ENCODE assay signal across 24 cellular contexts in genomic region chr22:38465673-38466490, GRCh38. TPM values are rescaled to one million over a fixed set of nuclear protein-coding genes. Genes with fewer than 3 reads are reported as not detected.
DNase-seq lines count a peak whose midpoint lies in the region; ATAC-seq, FAIRE-seq and TF ChIP-seq lines count a peak whose summit lies in the region.
"Had no signal": no experiment of that assay in that cellular context is flagged by ENCODE, and none has a peak within 500 bp of the region (broad histone marks: within the 10 kb centered on the region; RNA-seq: fewer than 3 reads in every experiment).

No MANE protein-coding gene starts in this region.

- CTCF ChIA-PET in HepG2 (lab: Yijun Ruan, JAX; ENCODE audit: low intra/inter-chr PET ratio, low total read pairs), result no interaction called here

- no peaks in the 10 kb centered on the region for H3K79me2 ChIP-seq in HepG2 (ENCODE audit: insufficient read depth, low read length)

- no peak for TF ChIP-seq RAD21 in HepG2 (CRISPR knock-in tag; IDR thresholded peaks at IDR 0.05)

- peaks cover 78% of the 10 kb centered on the region for H3K4me1 ChIP-seq in HepG2 (ENCODE audit: insufficient read depth, low read length)

- TF ChIP-seq EP300 in HepG2 (IDR thresholded peaks at IDR 0.05; ENCODE audit: low read depth in 2 of 2, low read length in 2 of 2) (no peak), HepG2 (CRISPR knock-in tag; IDR thresholded peaks at IDR 0.05; ENCODE audit: borderline replicate concordance) (no peak)

- no peak for ATAC-seq in Right ventricle myocardium superior (ENCODE audit: poor library complexity)
- no peak for ATAC-seq in Right ventricle myocardium inferior
- ATAC-seq in HepG2, result no peak

- DNase-seq in Right ventricle myocardium superior, result peak; percentile 17
- DNase-seq in Right ventricle myocardium inferior (ENCODE audit: missing footprints), result no peak
- DNase-seq in NCI-H524 treated with DMSO at 0.1 percent for 48 hours (lab: John Stamatoyannopoulos, UW), result peak; percentile 88
- no peak for DNase-seq in HepG2 (ENCODE audit: low spot score)
- DNase-seq in NCI-H1092 treated with DMSO at 0.1 percent for 48 hours (lab: John Stamatoyannopoulos, UW), result no peak
- no peak for DNase-seq in NCI-H345 treated with DMSO at 0.1 percent for 48 hours (lab: John Stamatoyannopoulos, UW; ENCODE audit: unreplicated experiment)
- DNase-seq in NK-92 treated with Interleukin-12 subunit alpha and Interleukin-12 subunit beta, amount 100 ng/mL, for 24 hours (lab: John Stamatoyannopoulos, UW), result no peak
- no peak for DNase-seq in NCI-H1105 (lab: John Stamatoyannopoulos, UW)
- DNase-seq: ACHN; activated T-cell treated with anti-CD3 and anti-CD28 coated beads, Interleukin-2, amount 50 U/mL, for 48 hours; CD4-positive, alpha-beta memory T cell; colonic mucosa; EL; hippocampal formation; NCI-H1417; NCI-H2227 treated with DMSO at 0.1 percent for 48 hours; retina; SJCRH30; stimulated activated naive CD4-positive, alpha-beta T cell treated with Interleukin-2 at 50 U/mL for 16 hours; T-helper 2 cell had no signal

- no peak overlapping the region for H3K4me3 ChIP-seq in HepG2 (replicated peaks in 1 of 3; ENCODE audit: insufficient read depth in 1 of 3, low read depth in 2 of 3, low read length in 3 of 3)
- H3K4me3 ChIP-seq: colonic mucosa, SJCRH30, tibial artery had no signal

- H3K9ac ChIP-seq in HepG2 (ENCODE audit: insufficient read depth, low read depth, low read length), result no peak overlapping the region

- no peak overlapping the region for H2AFZ ChIP-seq in HepG2 (ENCODE audit: low read length)

- POLR2A ChIA-PET in HepG2 (lab: Yijun Ruan, JAX), result no interaction called here

- TF ChIP-seq POLR2A in HepG2 (IDR thresholded peaks at IDR 0.05; ENCODE audit: insufficient read depth in 1 of 2, low read depth in 2 of 2, low read length in 2 of 2), result no peak

- intact Hi-C loops in Right ventricle myocardium superior (cut with DNase I), result no loop called here
- intact Hi-C loops in Right ventricle myocardium inferior (cut with DNase I), result no loop called here
- intact Hi-C loops in HepG2 (cut with micrococcal nuclease; ENCODE audit: unreplicated experiment), result no loop called here

- peaks cover 0 to 21% of the 10 kb centered on the region in 2 experiments; a peak in 3 of 5 replicates for H3K27me3 ChIP-seq in HepG2 (ENCODE audit: control insufficient read depth in 1 of 2, insufficient read depth in 2 of 2, low read length in 2 of 2)

- BruUV-seq in HepG2 (replicated peaks; lab: Mats Ljungman, UMichigan), result no TSS peak

- FAIRE-seq in HepG2 (lab: Jason Lieb, UNC), result no peak
- FAIRE-seq: keratinocyte had no signal

- no peaks in the 10 kb centered on the region for H3K9me3 ChIP-seq in HepG2 (ENCODE audit: low read length)
- H3K9me3 ChIP-seq: colonic mucosa, neutrophil, SJCRH30, tibial artery had no signal

- H4K20me1 ChIP-seq in HepG2 (ENCODE audit: insufficient read depth, low read length), result no peaks in the 10 kb centered on the region

- TF ChIP-seq CTCF in HepG2 (CRISPR knock-in tag; IDR thresholded peaks at IDR 0.05), result no peak

- H3K27ac ChIP-seq in HepG2 (ENCODE audit: extremely low read length, insufficient read depth, low read length), result no peak overlapping the region
- H3K27ac ChIP-seq: colonic mucosa, neutrophil, SJCRH30, tibial artery had no signal

- H3K4me2 ChIP-seq in HepG2 (ENCODE audit: low read depth, low read length), result peak overlapping the region; percentile 36; the same call in 1 of the 2 replicates

- H3K36me3 ChIP-seq in HepG2 (replicated peaks in 1 of 2; ENCODE audit: control insufficient read depth in 1 of 2, insufficient read depth in 2 of 2, low read length in 2 of 2), result no peaks in the 10 kb centered on the region
- H3K36me3 ChIP-seq: colonic mucosa, neutrophil, SJCRH30, tibial artery had no signal

- WGBS in HepG2 (ENCODE audit: low lambda C conversion rate), result 12% methylated on average over 5 of the region's 26 CpGs

- in situ Hi-C loops in HepG2 (cut with HindIII; ENCODE audit: extremely low pct_ligation_motif_present, low pct_unique_long_range_greater_than_20kb), result no loop called here

TF ChIP-seq in HepG2, 621 proteins besides CTCF, POLR2A, EP300 and RAD21 (continues in another document):
- peak; percentile 54 for TF ChIP-seq ZFX (CRISPR knock-in tag; IDR thresholded peaks at IDR 0.05; ENCODE audit: low read depth)

RNA-seq across cellular contexts. Expression of gene KDELR3, which starts 2.0 kb away (rescaled TPM):
- total RNA-seq in Right ventricle myocardium superior, result 3.1 TPM
- total RNA-seq in Right ventricle myocardium inferior, result 4.4 TPM
- total RNA-seq in HepG2 (2016; rRNA removed; fragmentation: Illumina TruSeq; extraction: Trizol), result 18.9 and 24.2 TPM in 2 replicates
- total RNA-seq in HepG2 (2016; cell fraction: cytosol; rRNA removed; fragmentation: Illumina TruSeq; extraction: Trizol; ENCODE audit: low read depth), result 15.4 and 17.8 TPM in 2 replicates
- 18.4 and 24.9 TPM in 2 replicates for total RNA-seq in HepG2 (2016; cell fraction: insoluble cytoplasmic fraction; rRNA removed; fragmentation: Illumina TruSeq; extraction: Trizol)
- 25.0 and 25.7 TPM in 2 replicates for total RNA-seq in HepG2 (2016; cell fraction: membrane; rRNA removed; fragmentation: Illumina TruSeq; extraction: Trizol)
- 24.1 and 25.4 TPM in 2 replicates for total RNA-seq in HepG2 (2016; cell fraction: nucleus; rRNA removed; fragmentation: Illumina TruSeq; extraction: Trizol)
- polyA plus RNA-seq in HepG2 (2011; rRNA removed), result 44.4 and 65.7 TPM in 2 replicates
- 51.3 and 51.5 TPM in 2 replicates for polyA plus RNA-seq in HepG2 (2011; cell fraction: cytosol; rRNA removed)
- 13.4 and 13.6 TPM in 2 replicates for polyA plus RNA-seq in HepG2 (2011; cell fraction: nucleus; rRNA removed)
- polyA plus RNA-seq in HepG2 (2012), result 25.3 and 25.4 TPM in 2 replicates
- polyA plus RNA-seq in HepG2 (2016; cell fraction: cytosol; fragmentation: Illumina TruSeq; extraction: Trizol; ENCODE audit: low read depth), result 22.6 and 32.8 TPM in 2 replicates
- polyA plus RNA-seq in HepG2 (2016; cell fraction: insoluble cytoplasmic fraction; fragmentation: Illumina TruSeq; extraction: Trizol; ENCODE audit: low read depth), result 25.8 and 26.8 TPM in 2 replicates
- polyA plus RNA-seq in HepG2 (2016; cell fraction: membrane; fragmentation: Illumina TruSeq; extraction: Trizol; ENCODE audit: low read depth), result 31.8 and 34.1 TPM in 2 replicates
- 38.2 and 40.9 TPM in 2 replicates for polyA plus RNA-seq in HepG2 (2016; cell fraction: nucleus; fragmentation: Illumina TruSeq; extraction: Trizol; ENCODE audit: insufficient read depth, low read depth)
- polyA minus RNA-seq in HepG2 (2011; rRNA and poly(A)+ RNA removed; ENCODE audit: low replicate concordance), result 11.9 and 47.4 TPM in 2 replicates
- polyA minus RNA-seq in HepG2 (2011; cell fraction: cytosol; rRNA and poly(A)+ RNA removed), result 22.6 and 22.7 TPM in 2 replicates
- 6.4 and 12.8 TPM in 2 replicates for polyA minus RNA-seq in HepG2 (2011; cell fraction: nucleus; rRNA and poly(A)+ RNA removed)
- total RNA-seq: CD4-positive, alpha-beta memory T cell had no signal

RNA-seq across cellular contexts. Expression of gene KCNJ4, which starts 10.9 kb away (rescaled TPM):
- 16.6 TPM for total RNA-seq in Right ventricle myocardium superior
- total RNA-seq in Right ventricle myocardium inferior, result 16.0 TPM
- not detected in 2 replicates for total RNA-seq in HepG2 (2016; rRNA removed; fragmentation: Illumina TruSeq; extraction: Trizol)
- not detected in 2 replicates for total RNA-seq in HepG2 (2016; cell fraction: cytosol; rRNA removed; fragmentation: Illumina TruSeq; extraction: Trizol; ENCODE audit: low read depth)
- not detected in 2 replicates for total RNA-seq in HepG2 (2016; cell fraction: insoluble cytoplasmic fraction; rRNA removed; fragmentation: Illumina TruSeq; extraction: Trizol)
- not detected in 2 replicates for total RNA-seq in HepG2 (2016; cell fraction: membrane; rRNA removed; fragmentation: Illumina TruSeq; extraction: Trizol)
- total RNA-seq in HepG2 (2016; cell fraction: nucleus; rRNA removed; fragmentation: Illumina TruSeq; extraction: Trizol), result not detected in 2 replicates
- polyA plus RNA-seq in HepG2 (2011; rRNA removed), result not detected in 2 replicates
- 0.03 TPM in 1 of 2 replicates, not detected in the other for polyA plus RNA-seq in HepG2 (2011; cell fraction: cytosol; rRNA removed)
- polyA plus RNA-seq in HepG2 (2011; cell fraction: nucleus; rRNA removed), result not detected in 2 replicates
- polyA plus RNA-seq in HepG2 (2012), result not detected in 2 replicates
- not detected in 2 replicates for polyA plus RNA-seq in HepG2 (2016; cell fraction: cytosol; fragmentation: Illumina TruSeq; extraction: Trizol; ENCODE audit: low read depth)
- not detected in 2 replicates for polyA plus RNA-seq in HepG2 (2016; cell fraction: insoluble cytoplasmic fraction; fragmentation: Illumina TruSeq; extraction: Trizol; ENCODE audit: low read depth)
- polyA plus RNA-seq in HepG2 (2016; cell fraction: membrane; fragmentation: Illumina TruSeq; extraction: Trizol; ENCODE audit: low read depth), result not detected in 2 replicates
- polyA plus RNA-seq in HepG2 (2016; cell fraction: nucleus; fragmentation: Illumina TruSeq; extraction: Trizol; ENCODE audit: insufficient read depth, low read depth), result not detected in 2 replicates
- not detected in 2 replicates for polyA minus RNA-seq in HepG2 (2011; rRNA and poly(A)+ RNA removed; ENCODE audit: low replicate concordance)
- not detected in 2 replicates for polyA minus RNA-seq in HepG2 (2011; cell fraction: cytosol; rRNA and poly(A)+ RNA removed)
- not detected in 2 replicates for polyA minus RNA-seq in HepG2 (2011; cell fraction: nucleus; rRNA and poly(A)+ RNA removed)
- total RNA-seq: CD4-positive, alpha-beta memory T cell; colonic mucosa; LHCN-M2 had no signal
- polyA plus RNA-seq: CD4-positive, alpha-beta memory T cell; keratinocyte had no signal

RNA-seq across cellular contexts. Expression of gene DDX17, which starts 40.2 kb away (rescaled TPM):
- total RNA-seq in Right ventricle myocardium superior (193 TPM), Right ventricle myocardium inferior (195 TPM), HepG2 (2016; rRNA removed; fragmentation: Illumina TruSeq; extraction: Trizol) (238 and 251 TPM in 2 replicates)
- 42.5 and 43.8 TPM in 2 replicates for total RNA-seq in HepG2 (2016; cell fraction: cytosol; rRNA removed; fragmentation: Illumina TruSeq; extraction: Trizol; ENCODE audit: low read depth)
- total RNA-seq in HepG2 (2016; cell fraction: insoluble cytoplasmic fraction; rRNA removed; fragmentation: Illumina TruSeq; extraction: Trizol), result 229 and 234 TPM in 2 replicates
- total RNA-seq in HepG2 (2016; cell fraction: membrane; rRNA removed; fragmentation: Illumina TruSeq; extraction: Trizol), result 50.6 and 57.8 TPM in 2 replicates
- total RNA-seq in HepG2 (2016; cell fraction: nucleus; rRNA removed; fragmentation: Illumina TruSeq; extraction: Trizol), result 224 and 247 TPM in 2 replicates
- polyA plus RNA-seq in HepG2 (2011; rRNA removed), result 344 and 362 TPM in 2 replicates
- polyA plus RNA-seq in HepG2 (2011; cell fraction: cytosol; rRNA removed), result 156 and 197 TPM in 2 replicates
- 920 and 1,014 TPM in 2 replicates for polyA plus RNA-seq in HepG2 (2011; cell fraction: nucleus; rRNA removed)
- polyA plus RNA-seq in HepG2 (2012), result 102 and 112 TPM in 2 replicates
- polyA plus RNA-seq in HepG2 (2016; cell fraction: cytosol; fragmentation: Illumina TruSeq; extraction: Trizol; ENCODE audit: low read depth), result 3.1 and 3.6 TPM in 2 replicates
- 120 and 135 TPM in 2 replicates for polyA plus RNA-seq in HepG2 (2016; cell fraction: insoluble cytoplasmic fraction; fragmentation: Illumina TruSeq; extraction: Trizol; ENCODE audit: low read depth)
- 11.9 and 15.1 TPM in 2 replicates for polyA plus RNA-seq in HepG2 (2016; cell fraction: membrane; fragmentation: Illumina TruSeq; extraction: Trizol; ENCODE audit: low read depth)
- 326 and 352 TPM in 2 replicates for polyA plus RNA-seq in HepG2 (2016; cell fraction: nucleus; fragmentation: Illumina TruSeq; extraction: Trizol; ENCODE audit: insufficient read depth, low read depth)
- polyA minus RNA-seq in HepG2 (2011; rRNA and poly(A)+ RNA removed; ENCODE audit: low replicate concordance), result 454 and 540 TPM in 2 replicates
- polyA minus RNA-seq in HepG2 (2011; cell fraction: cytosol; rRNA and poly(A)+ RNA removed), result 210 and 220 TPM in 2 replicates
- polyA minus RNA-seq in HepG2 (2011; cell fraction: nucleus; rRNA and poly(A)+ RNA removed), result 473 and 556 TPM in 2 replicates

Comparison
In these comparisons a context has a peak if more than half of its experiments do, and no peak if none do; other contexts are left out.
1. DNase-seq: peak in Right ventricle myocardium superior (single experiment) and NCI-H524 treated with DMSO at 0.1 percent for 48 hours (single experiment); none in Right ventricle myocardium inferior (single experiment), HepG2 (single experiment), NCI-H1092 treated with DMSO at 0.1 percent for 48 hours (single experiment), NCI-H345 treated with DMSO at 0.1 percent for 48 hours (single experiment), NK-92 treated with Interleukin-12 subunit alpha and Interleukin-12 subunit beta, amount 100 ng/mL, for 24 hours (single experiment) and NCI-H1105 (single experiment).
2. RNA of gene KCNJ4, which starts 10.9 kb away (total RNA-seq): 16.6 TPM in Right ventricle myocardium superior (single experiment) and 16.0 TPM in Right ventricle myocardium inferior (single experiment); not detected in HepG2; every median in the first group is over 10 times any median in the second.